In genomic region chr12:54240971-54241588, GRCh38 we compare ENCODE assay signal across 1 cellular context.
TF ChIP-seq lines count a peak whose summit lies in the region.

No MANE protein-coding gene starts in this region.

TF ChIP-seq in WTC11, 78 proteins besides CTCF, POLR2A, EP300 and RAD21 (continued from another document):
- TF ChIP-seq TEAD4 (CRISPR knock-in tag; IDR thresholded peaks at IDR 0.05) (no peak), ZNF219 (CRISPR knock-in tag; IDR thresholded peaks at IDR 0.05; ENCODE audit: borderline replicate concordance) (no peak), USF2 (CRISPR knock-in tag; IDR thresholded peaks at IDR 0.05) (no peak), ATF3 (CRISPR knock-in tag; conservative IDR thresholded peaks at IDR 0.05) (no peak)
